ENCODE assay signal across 22 cellular contexts in genomic region chr9:101453776-101454570, GRCh38. TPM values are rescaled to one million over a fixed set of nuclear protein-coding genes. Genes with fewer than 3 reads are reported as not detected.
"Had no signal": no experiment of that assay in that cellular context is flagged by ENCODE, and none has a peak within 500 bp of the region (broad histone marks: within the 10 kb centered on the region; RNA-seq: fewer than 3 reads in every experiment).

No MANE protein-coding gene starts in this region.

- H3K27ac ChIP-seq: dorsolateral prefrontal cortex, esophagus squamous epithelium, sigmoid colon, SK-N-MC, suprapubic skin had no signal

- H3K36me3 ChIP-seq: esophagus squamous epithelium, sigmoid colon, suprapubic skin had no signal

- H3K4me1 Mint-ChIP-seq: activated CD4-positive, alpha-beta T cell treated with anti-CD3 and anti-CD28 coated beads, Interleukin-2, amount 10 ng/mL, durations not matched to agents 7 days and 5 days; activated naive CD4-positive, alpha-beta T cell treated with anti-CD3 and anti-CD28 coated beads, Interleukin-2, amount 10 ng/mL, durations not matched to agents 7 days and 5 days; activated T-helper 17 cell treated with anti-CD3 and anti-CD28 coated beads, Interleukin-2, amount 50 U/mL, for 72 hours; brain had no signal

- H3K27me3 ChIP-seq: dorsolateral prefrontal cortex, sigmoid colon, suprapubic skin had no signal

- H3K4me3 ChIP-seq: dorsolateral prefrontal cortex, esophagus squamous epithelium, sigmoid colon, SK-N-MC, suprapubic skin had no signal

- H3K36me3 Mint-ChIP-seq: activated naive CD4-positive, alpha-beta T cell treated with anti-CD3 and anti-CD28 coated beads, Interleukin-2, amount 10 ng/mL, durations not matched to agents 7 days and 5 days; brain; type B pancreatic cell had no signal

- DNase-seq: activated B cell treated with CpG ODN at 0.5 μM for 24 hours; activated CD4-positive, alpha-beta T cell treated with anti-CD3 and anti-CD28 coated beads, Interleukin-2, amount 10 ng/mL, durations not matched to agents 7 days and 5 days; activated naive CD4-positive, alpha-beta T cell treated with anti-CD3 and anti-CD28 coated beads, Interleukin-2, amount 10 ng/mL, durations not matched to agents 7 days and 5 days; activated T-cell treated with anti-CD3 and anti-CD28 coated beads for 4 hours; cerebellar nuclear complex; dorsolateral prefrontal cortex; esophagus squamous epithelium; left cardiac atrium; sigmoid colon; stimulated activated CD4-positive, alpha-beta T cell treated with anti-CD3 and anti-CD28 coated beads, Interleukin-4, amount 100 ng/mL, for 1 hour; stimulated activated CD8-positive, alpha-beta memory T cell treated with anti-CD3 and anti-CD28 coated beads, Interleukin-4, amount 100 ng/mL, for 48 hours; stimulated activated naive CD8-positive, alpha-beta T cell treated with anti-CD3 and anti-CD28 coated beads, Interleukin-15, Interleukin-2, amounts not matched to agents 100 U/mL and 50 U/mL, for 24 hours had no signal

- H3K4me3 Mint-ChIP-seq: activated B cell treated with CpG ODN at 0.5 μM for 24 hours; activated CD4-positive, alpha-beta T cell treated with anti-CD3 and anti-CD28 coated beads, Interleukin-2, amount 10 ng/mL, durations not matched to agents 7 days and 5 days; activated naive CD4-positive, alpha-beta T cell treated with anti-CD3 and anti-CD28 coated beads, Interleukin-2, amount 10 ng/mL, durations not matched to agents 7 days and 5 days; activated T-helper 17 cell treated with anti-CD3 and anti-CD28 coated beads, Interleukin-2, amount 50 U/mL, for 72 hours; brain; nephron; T-helper 1 cell treated with Interleukin-12 subunit alpha and Interleukin-12 subunit beta and Interleukin-4 antibody, amounts not matched to agents 30 μg/mL and 1 μg/mL, for 36 hours; type B pancreatic cell had no signal

- H3K27ac Mint-ChIP-seq: activated B cell treated with CpG ODN at 0.5 μM for 24 hours; activated CD4-positive, alpha-beta T cell treated with anti-CD3 and anti-CD28 coated beads, Interleukin-2, amount 10 ng/mL, durations not matched to agents 7 days and 5 days; activated naive CD4-positive, alpha-beta T cell treated with anti-CD3 and anti-CD28 coated beads, Interleukin-2, amount 10 ng/mL, durations not matched to agents 7 days and 5 days; activated T-helper 17 cell treated with anti-CD3 and anti-CD28 coated beads, Interleukin-2, amount 50 U/mL, for 72 hours; brain; nephron; T-helper 1 cell treated with Interleukin-12 subunit alpha and Interleukin-12 subunit beta and Interleukin-4 antibody, amounts not matched to agents 30 μg/mL and 1 μg/mL, for 36 hours; type B pancreatic cell had no signal

- H3K9me3 Mint-ChIP-seq: activated naive CD4-positive, alpha-beta T cell treated with anti-CD3 and anti-CD28 coated beads, Interleukin-2, amount 10 ng/mL, durations not matched to agents 7 days and 5 days; activated T-helper 17 cell treated with anti-CD3 and anti-CD28 coated beads, Interleukin-2, amount 50 U/mL, for 72 hours had no signal

- ATAC-seq: activated T-helper 17 cell treated with anti-CD3 and anti-CD28 coated beads, Interleukin-2, amount 50 U/mL, for 72 hours; left cardiac atrium; stimulated activated naive CD8-positive, alpha-beta T cell treated with anti-CD3 and anti-CD28 coated beads, Interleukin-15, Interleukin-2, amounts not matched to agents 100 U/mL and 50 U/mL, for 24 hours had no signal

- H3K9me3 ChIP-seq: esophagus squamous epithelium, sigmoid colon, suprapubic skin had no signal

RNA-seq across cellular contexts. Expression of gene ALDOB, which starts 18.4 kb away (rescaled TPM):
- total RNA-seq: activated B cell treated with CpG ODN at 0.5 μM for 24 hours; activated CD4-positive, alpha-beta T cell treated with anti-CD3 and anti-CD28 coated beads, Interleukin-2, amount 10 ng/mL, durations not matched to agents 7 days and 5 days; activated CD8-positive, alpha-beta memory T cell treated with anti-CD3 and anti-CD28 coated beads for 36 hours; activated T-helper 17 cell treated with anti-CD3 and anti-CD28 coated beads, Interleukin-2, amount 50 U/mL, for 72 hours; esophagus squamous epithelium; glomerular endothelial cell; pulmonary artery endothelial cell had no signal
